ENCODE assay signal across 15 cellular contexts in genomic region chr1:27605300-27605766, GRCh38. TPM values are rescaled to one million over a fixed set of nuclear protein-coding genes. Genes with fewer than 3 reads are reported as not detected.
A peak's percentile ranks its signal among the peaks of the same experiment; 100 is the strongest.
DNase-seq lines count a peak whose midpoint lies in the region; ATAC-seq and TF ChIP-seq lines count a peak whose summit lies in the region.
"Had no signal": no experiment of that assay in that cellular context is flagged by ENCODE, and none has a peak within 500 bp of the region (broad histone marks: within the 10 kb centered on the region; RNA-seq: fewer than 3 reads in every experiment).

No MANE protein-coding gene starts in this region.

- no peaks in the 10 kb centered on the region for H3K27me3 ChIP-seq in CD4-positive, alpha-beta T cell (ENCODE audit: control insufficient read depth, insufficient read depth, low read length)
- H3K27me3 ChIP-seq: heart left ventricle had no signal

- DNase-seq in CD4-positive, alpha-beta T cell, result no peak
- DNase-seq in Calu3 (no peak), naive B cell (no peak), cerebellar nuclear complex (lab: John Stamatoyannopoulos, UW) (no peak), OCI-M1 (lab: John Stamatoyannopoulos, UW) (no peak), putamen (ENCODE audit: low spot score) (no peak)
- DNase-seq in activated naive CD8-positive, alpha-beta T cell treated with anti-CD3 and anti-CD28 coated beads for 36 hours, result no peak
- DNase-seq in stimulated activated CD4-positive, alpha-beta T cell treated with anti-CD3 and anti-CD28 coated beads, Interleukin-4, amount 100 ng/mL, for 1 hour, result no peak
- DNase-seq: GDM1; NK-92 treated with Interleukin-12 subunit alpha and Interleukin-12 subunit beta, amount 100 ng/mL, for 24 hours; Right ventricle myocardium superior; stimulated activated CD4-positive, alpha-beta T cell treated with anti-CD3 and anti-CD28 coated beads, Interleukin-4, amount 100 ng/mL, for 4 hours had no signal

- H3K4me1 Mint-ChIP-seq in CD4-positive, alpha-beta T cell (ENCODE audit: low read depth), result peaks cover 43% of the 10 kb centered on the region
- peaks cover 32% of the 10 kb centered on the region for H3K4me1 Mint-ChIP-seq in Calu3 (ENCODE audit: low read depth, unreplicated experiment)
- H3K4me1 Mint-ChIP-seq in activated naive CD8-positive, alpha-beta T cell treated with anti-CD3 and anti-CD28 coated beads for 36 hours, result peaks cover 26% of the 10 kb centered on the region
- H3K4me1 Mint-ChIP-seq in naive B cell, result peaks cover 19 to 43% (median 39%) of the 10 kb centered on the region in 3 donors

- intact Hi-C loops in CD4-positive, alpha-beta T cell (cut with DNase I, micrococcal nuclease), result loop anchor here (2.0 to 5.0 kb wide), 2 partner anchors 117 to 203 kb away; no protein-coding TSS in a partner anchor
- intact Hi-C loops in Calu3 (cut with micrococcal nuclease; ENCODE audit: unreplicated experiment), result loop anchor here (5.0 kb wide), 2 partner anchors 188 to 203 kb away; no protein-coding TSS in a partner anchor

- ATAC-seq in CD4-positive, alpha-beta T cell (ENCODE audit: poor library complexity), result no peak
- no peak for ATAC-seq in naive B cell (ENCODE audit: low read depth in 2 of 2)
- ATAC-seq: esophagus mucosa, heart left ventricle had no signal

- CTCF ChIA-PET in CD4-positive, alpha-beta T cell (lab: Charles Lee), result interaction anchor here (1.0 to 11.0 kb wide), 9 partner anchors 8 to 309 kb away, joined by 3 to 72 read pairs (median 6); no protein-coding TSS in a partner anchor
- CTCF ChIA-PET in Calu3 (lab: Charles Lee), result interaction anchor here (4.0 kb wide), 1 partner anchor 48 kb away, joined by 57 read pairs; no protein-coding TSS in a partner anchor

- no TSS peak for BruUV-seq in Calu3 (replicated peaks; lab: Mats Ljungman, UMichigan)

- H3K27ac Mint-ChIP-seq in CD4-positive, alpha-beta T cell, result no peak overlapping the region
- H3K27ac Mint-ChIP-seq in Calu3 (ENCODE audit: unreplicated experiment) (no peak overlapping the region), naive B cell (peak overlapping the region in 4 of 6 donors; percentile 24 to 78 (median 55))
- no peak overlapping the region for H3K27ac Mint-ChIP-seq in activated naive CD8-positive, alpha-beta T cell treated with anti-CD3 and anti-CD28 coated beads for 36 hours

- no peaks in the 10 kb centered on the region for H3K9me3 Mint-ChIP-seq in CD4-positive, alpha-beta T cell
- H3K9me3 Mint-ChIP-seq in Calu3 (ENCODE audit: low read depth, unreplicated experiment) (no peaks in the 10 kb centered on the region), naive B cell (no peaks in the 10 kb centered on the region)
- no peaks in the 10 kb centered on the region for H3K9me3 Mint-ChIP-seq in activated naive CD8-positive, alpha-beta T cell treated with anti-CD3 and anti-CD28 coated beads for 36 hours
- H3K9me3 Mint-ChIP-seq: CD14-positive monocyte had no signal

- no peaks in the 10 kb centered on the region for H3K9me3 ChIP-seq in CD4-positive, alpha-beta T cell (ENCODE audit: control insufficient read depth, low read length)
- H3K9me3 ChIP-seq: heart left ventricle had no signal

- no peak for TF ChIP-seq CTCF in CD4-positive, alpha-beta T cell (IDR thresholded peaks at IDR 0.05)
- no peak for TF ChIP-seq CTCF in Calu3 (IDR thresholded peaks at IDR 0.05; ENCODE audit: unreplicated experiment)

- H3K36me3 Mint-ChIP-seq in CD4-positive, alpha-beta T cell (ENCODE audit: low read depth), result peaks cover 8% of the 10 kb centered on the region
- H3K36me3 Mint-ChIP-seq in Calu3 (ENCODE audit: insufficient read depth, unreplicated experiment), result peaks cover 31% of the 10 kb centered on the region
- H3K36me3 Mint-ChIP-seq in activated naive CD8-positive, alpha-beta T cell treated with anti-CD3 and anti-CD28 coated beads for 36 hours, result no peaks in the 10 kb centered on the region
- no peaks in the 10 kb centered on the region for H3K36me3 Mint-ChIP-seq in naive B cell

- no peaks in the 10 kb centered on the region for H3K27me3 Mint-ChIP-seq in CD4-positive, alpha-beta T cell
- H3K27me3 Mint-ChIP-seq in Calu3 (ENCODE audit: unreplicated experiment), result no peaks in the 10 kb centered on the region
- no peaks in the 10 kb centered on the region for H3K27me3 Mint-ChIP-seq in activated naive CD8-positive, alpha-beta T cell treated with anti-CD3 and anti-CD28 coated beads for 36 hours
- no peaks in the 10 kb centered on the region for H3K27me3 Mint-ChIP-seq in naive B cell

- POLR2A ChIA-PET in CD4-positive, alpha-beta T cell (lab: Charles Lee), result interaction anchor here (1.7 to 6.1 kb wide), 2 partner anchors 56 to 80 kb away, joined by 4 to 51 read pairs; no protein-coding TSS in a partner anchor

- peak overlapping the region; percentile 96 for H3K4me3 Mint-ChIP-seq in CD4-positive, alpha-beta T cell
- H3K4me3 Mint-ChIP-seq in Calu3 (ENCODE audit: low read depth, unreplicated experiment), result peak overlapping the region; percentile 78
- H3K4me3 Mint-ChIP-seq in activated naive CD8-positive, alpha-beta T cell treated with anti-CD3 and anti-CD28 coated beads for 36 hours, result peak overlapping the region; percentile 24
- peak overlapping the region in 7 of 8 donors; percentile 30 to 96 (median 84) for H3K4me3 Mint-ChIP-seq in naive B cell

- H3K27ac ChIP-seq in CD4-positive, alpha-beta T cell (ENCODE audit: low read depth, low read length), result no peak overlapping the region

RNA-seq across cellular contexts. Expression of gene AHDC1, which starts 1.4 kb away (rescaled TPM):
- 10 to 100 TPM; 20.8 to 22.9 TPM for total RNA-seq in CD4-positive, alpha-beta T cell
- total RNA-seq in Calu3 (2022), result 20.8 and 21.5 TPM in 2 replicates
- total RNA-seq in activated naive CD8-positive, alpha-beta T cell treated with anti-CD3 and anti-CD28 coated beads for 36 hours, result 10 to 100 TPM; 10.0 to 12.0 TPM
- polyA plus RNA-seq in naive B cell (ENCODE audit: low read depth in 6 of 6), result 1 to 10 TPM in 3 of 6 donors, under 1 TPM in 3; 0.15 to 2.3 (median 0.91) TPM

RNA-seq across cellular contexts. Expression of gene FGR, which starts 29.7 kb away (rescaled TPM):
- 1 to 10 TPM; 3.0 to 3.2 TPM for total RNA-seq in CD4-positive, alpha-beta T cell
- total RNA-seq in Calu3 (2022), result not detected in 2 replicates
- under 1 TPM; 0.30 to 0.35 TPM for total RNA-seq in activated naive CD8-positive, alpha-beta T cell treated with anti-CD3 and anti-CD28 coated beads for 36 hours
- polyA plus RNA-seq in naive B cell (ENCODE audit: low read depth in 6 of 6), result 100 to 1,000 TPM; 106 to 197 (median 132) TPM

Comparison
In these comparisons a context has a peak if more than half of its experiments do, and no peak if none do; other contexts are left out.
1. H3K27ac Mint-ChIP-seq: peak in naive B cell (4 of 6); none in CD4-positive, alpha-beta T cell (single experiment), Calu3 (single experiment) and activated naive CD8-positive, alpha-beta T cell treated with anti-CD3 and anti-CD28 coated beads for 36 hours (single experiment).
2. H3K4me3 Mint-ChIP-seq: peak in every context shown above with its lines; median percentile 96 in CD4-positive, alpha-beta T cell; 84 in naive B cell; 78 in Calu3; 24 in activated naive CD8-positive, alpha-beta T cell treated with anti-CD3 and anti-CD28 coated beads for 36 hours.